14 cellular contexts compared by ENCODE assay signal in genomic region chr4:85672116-85672515, GRCh38.
DNase-seq lines count a peak whose midpoint lies in the region; ATAC-seq and TF ChIP-seq lines count a peak whose summit lies in the region.
"Had no signal": no experiment of that assay in that cellular context is flagged by ENCODE, and none has a peak within 500 bp of the region (broad histone marks: within the 10 kb centered on the region; RNA-seq: fewer than 3 reads in every experiment).

No MANE protein-coding gene starts in this region.

- WGBS in spleen, 5 donors, result 35 to 68% (median 52%) methylated on average over 3 of the region's 3 CpGs

- no peaks in the 10 kb centered on the region for H4K20me1 ChIP-seq in DOHH2 (ENCODE audit: control insufficient read depth, insufficient read depth, low read depth, low read length)

- H3K36me3 ChIP-seq in DOHH2 (ENCODE audit: control insufficient read depth, low read length) (no peaks in the 10 kb centered on the region), spleen (peaks cover 0 to 9% (median 0%) of the 10 kb centered on the region in 6 donors)
- H3K36me3 ChIP-seq: tibial artery had no signal

- H3K4me2 ChIP-seq in DOHH2 (ENCODE audit: low read length), result peak overlapping the region; percentile 28

- H3K27ac ChIP-seq in DOHH2 (ENCODE audit: low read depth, low read length), result no peak overlapping the region
- H3K27ac ChIP-seq in spleen, result peak overlapping the region; percentile 13 to 68 (median 44)
- H3K27ac ChIP-seq: tibial artery had no signal

- no peaks in the 10 kb centered on the region for H3K79me2 ChIP-seq in DOHH2 (ENCODE audit: control insufficient read depth, low read length)

- no peaks in the 10 kb centered on the region for H3F3A ChIP-seq in DOHH2 (ENCODE audit: control insufficient read depth, insufficient read depth)

- H3K9me3 ChIP-seq in DOHH2 (ENCODE audit: control insufficient read depth, insufficient read depth, low read length) (no peaks in the 10 kb centered on the region), spleen (peaks cover 0 to 6% (median 3%) of the 10 kb centered on the region in 8 donors)
- H3K9me3 ChIP-seq: tibial artery had no signal

- H3K4me3 ChIP-seq in DOHH2 (ENCODE audit: low read length) (no peak overlapping the region), fibroblast of mammary gland (ENCODE audit: control insufficient read depth, low read depth, low read length) (no peak overlapping the region), spleen (no peak overlapping the region)
- H3K4me3 ChIP-seq: tibial artery had no signal

- peak; percentile 28 to 38 for DNase-seq in Kasumi-1 (lab: John Stamatoyannopoulos, UW)
- peak; percentile 23 for DNase-seq in fibroblast of mammary gland (ENCODE audit: low read depth)
- no peak for DNase-seq in spleen
- no peak for DNase-seq in activated effector memory CD4-positive, alpha-beta T cell treated with anti-CD3 and anti-CD28 coated beads, Interleukin-2, amount 50 U/mL, for 16 hours
- DNase-seq in NCI-H2227 treated with DMSO at 0.1 percent for 48 hours (lab: John Stamatoyannopoulos, UW), result no peak
- DNase-seq: effector memory CD4-positive, alpha-beta T cell; foreskin melanocyte; H9; NCI-H1694 treated with DMSO at 0.1 percent for 48 hours; posterior cingulate gyrus; tibial artery had no signal

- H3K9me2 ChIP-seq in DOHH2 (replicated peaks; ENCODE audit: control insufficient read depth, low read length), result no peaks in the 10 kb centered on the region

- intact Hi-C loops in spleen (cut with DNase I; ENCODE audit: low total_unique reads), result no loop called here

- TF ChIP-seq CTCF in DOHH2 (IDR thresholded peaks at IDR 0.05; ENCODE audit: low read depth, low read length, poor library complexity, severe bottlenecking) (no peak), fibroblast of mammary gland (conservative IDR thresholded peaks at IDR 0.05; ENCODE audit: control insufficient read depth, insufficient read depth, low read depth, low read length) (no peak), spleen (IDR thresholded peaks at IDR 0.05 in 8 of 11, conservative IDR thresholded peaks at IDR 0.05 in 3 of 11) (no peak)

- H3K4me1 ChIP-seq in DOHH2 (ENCODE audit: control insufficient read depth, low read length) (peaks cover 53% of the 10 kb centered on the region), spleen (peaks cover 11 to 90% (median 55%) of the 10 kb centered on the region in 6 donors)
- H3K4me1 ChIP-seq: tibial artery had no signal

- TF ChIP-seq POLR2A in spleen (IDR thresholded peaks at IDR 0.05), result no peak

- no peak for ATAC-seq in HG03135 (IDR thresholded peaks at IDR 0.05; ENCODE audit: unreplicated experiment)
- ATAC-seq: activated T-helper 17 cell treated with anti-CD3 and anti-CD28 coated beads, Interleukin-2, amount 50 U/mL, for 72 hours had no signal

- no peaks in the 10 kb centered on the region for H3K27me3 ChIP-seq in DOHH2 (ENCODE audit: control insufficient read depth, low read length)
- no peaks in the 10 kb centered on the region for H3K27me3 ChIP-seq in spleen (replicated peaks in 1 of 7)
- H3K27me3 ChIP-seq: tibial artery had no signal

Comparison
In these comparisons a context has a peak if more than half of its experiments do, and no peak if none do; other contexts are left out.
1. DNase-seq: peak in Kasumi-1 (2 of 2) and fibroblast of mammary gland (single experiment); none in spleen (single experiment), activated effector memory CD4-positive, alpha-beta T cell treated with anti-CD3 and anti-CD28 coated beads, Interleukin-2, amount 50 U/mL, for 16 hours (single experiment) and NCI-H2227 treated with DMSO at 0.1 percent for 48 hours (single experiment).